In genomic region chrX:39149761-39150160, GRCh38 we compare ENCODE assay signal across 8 cellular contexts.
A peak's percentile ranks its signal among the peaks of the same experiment; 100 is the strongest.
DNase-seq lines count a peak whose midpoint lies in the region; ATAC-seq and TF ChIP-seq lines count a peak whose summit lies in the region.

No MANE protein-coding gene starts in this region.

- no peaks in the 10 kb centered on the region for H3K9me3 ChIP-seq in right atrium auricular region
- H3K9me3 ChIP-seq in sigmoid colon: no peaks in the 10 kb centered on the region

- H3K27me3 Mint-ChIP-seq in CD14-positive monocyte (ENCODE audit: low read depth in 3 of 3): peaks cover 0 to 6% (median 3%) of the 10 kb centered on the region in 3 donors

- no peaks in the 10 kb centered on the region for H3K27me3 ChIP-seq in HL-60 (ENCODE audit: insufficient read depth, poor library complexity, severe bottlenecking)
- no peaks in the 10 kb centered on the region for H3K27me3 ChIP-seq in right atrium auricular region
- H3K27me3 ChIP-seq in sigmoid colon: no peaks in the 10 kb centered on the region

- H3K27ac ChIP-seq in HL-60 (replicated peaks): peak overlapping the region; percentile 52
- no peak overlapping the region for H3K27ac ChIP-seq in right atrium auricular region
- H3K27ac ChIP-seq in sigmoid colon: no peak overlapping the region

- TF ChIP-seq POLR2A in sigmoid colon (IDR thresholded peaks at IDR 0.05): no peak

- no peaks in the 10 kb centered on the region for H3K36me3 ChIP-seq in right atrium auricular region
- H3K36me3 ChIP-seq in sigmoid colon: no peaks in the 10 kb centered on the region

- H3K4me1 Mint-ChIP-seq in CD14-positive monocyte: peaks cover 27% of the 10 kb centered on the region

- intact Hi-C loops in CD14-positive monocyte (cut with micrococcal nuclease) (loop anchor here (5.0 to 10.0 kb wide), 7 partner anchors 85 to 397 kb away; partner anchors contain the start of gene MID1IP1 (in 1 of the 2)), sigmoid colon (cut with DNase I) (loop anchor here (5.0 kb wide), 2 partner anchors 382 to 397 kb away; no protein-coding TSS in a partner anchor)

- 30 to 38% methylated on average over 8 of the region's 8 CpGs for WGBS in sigmoid colon, 2 donors

- H3K27ac Mint-ChIP-seq in CD14-positive monocyte: peak overlapping the region in 5 of 7 donors; percentile 2 to 88 (median 68)

- H3K4me3 ChIP-seq in HL-60 (replicated peaks; ENCODE audit: insufficient read depth, low read length) (no peak overlapping the region), right atrium auricular region (no peak overlapping the region), sigmoid colon (no peak overlapping the region)

- no peak for TF ChIP-seq EP300 in sigmoid colon (IDR thresholded peaks at IDR 0.05)

- DNase-seq in CD14-positive monocyte (ENCODE audit: low spot score) (peak; percentile 57), HL-60 (ENCODE audit: low read depth in 1 of 2, low spot score in 1 of 2) (peak; percentile 43 to 76), RKO (ENCODE audit: low spot score) (peak; percentile 13), right atrium auricular region (ENCODE audit: low spot score) (peak; percentile 80), sigmoid colon (peak; percentile 77), NCI-H1048 (lab: John Stamatoyannopoulos, UW) (no peak)
- peak; percentile 63 for DNase-seq in activated naive CD4-positive, alpha-beta T cell treated with anti-CD3 and anti-CD28 coated beads, Interleukin-2, amount 50 U/mL, for 16 hours

- H3K4me1 ChIP-seq in right atrium auricular region (no peaks in the 10 kb centered on the region), sigmoid colon (no peaks in the 10 kb centered on the region)

- H3K9me3 Mint-ChIP-seq in CD14-positive monocyte: no peaks in the 10 kb centered on the region

- H3K4me3 Mint-ChIP-seq in CD14-positive monocyte: no peak overlapping the region

- peak; percentile 73 for TF ChIP-seq CTCF in CD14-positive monocyte (IDR thresholded peaks at IDR 0.05)
- TF ChIP-seq CTCF in HL-60 (IDR thresholded peaks at IDR 0.05; ENCODE audit: insufficient read depth, low read length): peak; percentile 59
- TF ChIP-seq CTCF in right atrium auricular region (IDR thresholded peaks at IDR 0.05): peak; percentile 41 to 76
- peak; percentile 32 to 51 (median 43) for TF ChIP-seq CTCF in sigmoid colon (IDR thresholded peaks at IDR 0.05)

- ATAC-seq in HG02610 (IDR thresholded peaks at IDR 0.05; ENCODE audit: unreplicated experiment): no peak

- no peaks in the 10 kb centered on the region for H3K36me3 Mint-ChIP-seq in CD14-positive monocyte
